In genomic region chr11:115420524-115420923, GRCh38 we compare ENCODE assay signal across 26 cellular contexts.
DNase-seq lines count a peak whose midpoint lies in the region; ATAC-seq and TF ChIP-seq lines count a peak whose summit lies in the region.
"Had no signal": no experiment of that assay in that cellular context is flagged by ENCODE, and none has a peak within 500 bp of the region (broad histone marks: within the 10 kb centered on the region; RNA-seq: fewer than 3 reads in every experiment).

No MANE protein-coding gene starts in this region.

- TF ChIP-seq CTCF in mucosa of descending colon (IDR thresholded peaks at IDR 0.05) (no peak), esophagus muscularis mucosa (IDR thresholded peaks at IDR 0.05) (no peak)

- WGBS in esophagus muscularis mucosa, result 89% methylated on average over 5 of the region's 5 CpGs

- no peak overlapping the region for H3K27ac ChIP-seq in esophagus muscularis mucosa (replicated peaks in 1 of 4)
- H3K27ac ChIP-seq: parathyroid adenoma, PC-9, SJSA1 had no signal

- H3K4me3 ChIP-seq in mucosa of descending colon, result no peak overlapping the region
- H3K4me3 ChIP-seq in esophagus muscularis mucosa, result no peak overlapping the region
- H3K4me3 ChIP-seq: GM12878, PC-9, SJSA1 had no signal

- no peak for TF ChIP-seq POLR2A in esophagus muscularis mucosa (IDR thresholded peaks at IDR 0.05; ENCODE audit: low read depth)

- intact Hi-C loops in mucosa of descending colon (cut with DNase I, micrococcal nuclease) (no loop called here), esophagus muscularis mucosa (cut with DNase I) (no loop called here), cardiac septum (cut with DNase I) (no loop called here)

- H3K36me3 ChIP-seq in mucosa of descending colon (ENCODE audit: low read depth) (no peaks in the 10 kb centered on the region), esophagus muscularis mucosa (no peaks in the 10 kb centered on the region)
- H3K36me3 ChIP-seq: left ventricle myocardium inferior, SJSA1 had no signal

- no peak for ATAC-seq in mucosa of descending colon
- ATAC-seq: activated CD8-positive, alpha-beta memory T cell treated with anti-CD3 and anti-CD28 coated beads, Interleukin-2, amount 10 ng/mL, durations not matched to agents 7 days and 5 days; activated naive CD8-positive, alpha-beta T cell treated with anti-CD3 and anti-CD28 coated beads, Interleukin-2, amount 50 U/mL, for 24 hours; effector memory CD8-positive, alpha-beta T cell; GM12878; sciatic nerve had no signal

- peak; percentile 50 for DNase-seq in NCI-H187 treated with DMSO at 0.1 percent for 48 hours (lab: John Stamatoyannopoulos, UW)
- DNase-seq in NCI-H187 (lab: John Stamatoyannopoulos, UW), result no peak
- DNase-seq in NCI-H1417 treated with DMSO at 0.1 percent for 48 hours (lab: John Stamatoyannopoulos, UW), result peak; percentile 94
- DNase-seq in NCI-H69 (lab: John Stamatoyannopoulos, UW), result peak; percentile 99
- DNase-seq in left kidney (ENCODE audit: low read depth, low spot score), result peak; percentile 52
- DNase-seq in mucosa of descending colon, result no peak
- no peak for DNase-seq in esophagus muscularis mucosa (ENCODE audit: extremely low spot score)
- no peak for DNase-seq in cardiac septum (ENCODE audit: low spot score)
- DNase-seq: activated CD4-positive, alpha-beta T cell treated with anti-CD3 and anti-CD28 coated beads, Interleukin-2, amount 10 ng/mL, durations not matched to agents 24 days and 14 days; activated CD8-positive, alpha-beta memory T cell treated with anti-CD3 and anti-CD28 coated beads, Interleukin-2, amount 10 ng/mL, durations not matched to agents 7 days and 5 days; activated effector memory CD4-positive, alpha-beta T cell treated with Interleukin-2 at 50 U/mL for 16 hours; activated naive CD8-positive, alpha-beta T cell treated with anti-CD3 and anti-CD28 coated beads, Interleukin-2, amount 50 U/mL, for 24 hours; BE2C; Caco-2; effector memory CD8-positive, alpha-beta T cell; KBM-7; left ventricle myocardium inferior; midbrain; nephron progenitor cell; PC-9; stimulated activated CD4-positive, alpha-beta T cell treated with anti-CD3 and anti-CD28 coated beads, Interleukin-15, amount 100 ng/mL, for 24 hours; substantia nigra had no signal

- H3K4me1 ChIP-seq in mucosa of descending colon (ENCODE audit: low read depth) (no peaks in the 10 kb centered on the region), esophagus muscularis mucosa (peaks cover 0 to 20% (median 14%) of the 10 kb centered on the region in 4 donors)
- H3K4me1 ChIP-seq: parathyroid adenoma, SJSA1 had no signal

- TF ChIP-seq EP300 in esophagus muscularis mucosa (IDR thresholded peaks at IDR 0.05), result no peak

- H3K27me3 ChIP-seq in esophagus muscularis mucosa, result no peaks in the 10 kb centered on the region
- H3K27me3 ChIP-seq: BE2C, SJSA1 had no signal

- H3K9me3 ChIP-seq in mucosa of descending colon, result no peaks in the 10 kb centered on the region
- no peaks in the 10 kb centered on the region for H3K9me3 ChIP-seq in esophagus muscularis mucosa
- H3K9me3 ChIP-seq: BE2C, Caco-2, left ventricle myocardium inferior, SJSA1 had no signal

Comparison
In these comparisons a context has a peak if more than half of its experiments do, and no peak if none do; other contexts are left out.
1. DNase-seq: peak in NCI-H187 treated with DMSO at 0.1 percent for 48 hours (single experiment), NCI-H1417 treated with DMSO at 0.1 percent for 48 hours (single experiment), NCI-H69 (single experiment) and left kidney (single experiment); none in NCI-H187 (0 of 2), mucosa of descending colon (0 of 3), esophagus muscularis mucosa (single experiment) and cardiac septum (single experiment).